26 cellular contexts compared by ENCODE assay signal in genomic region chr6:34517966-34518365, GRCh38. TPM values are rescaled to one million over a fixed set of nuclear protein-coding genes. Genes with fewer than 3 reads are reported as not detected.
"Had no signal": no experiment of that assay in that cellular context is flagged by ENCODE, and none has a peak within 500 bp of the region (broad histone marks: within the 10 kb centered on the region; RNA-seq: fewer than 3 reads in every experiment).

No MANE protein-coding gene starts in this region.

- H3K4me1 ChIP-seq: adrenal gland, colonic mucosa, gastrocnemius medialis had no signal

- H3K27ac Mint-ChIP-seq: activated B cell treated with CpG ODN at 0.5 μM for 24 hours; activated CD4-positive, alpha-beta T cell treated with anti-CD3 and anti-CD28 coated beads, Interleukin-2, amount 10 ng/mL, durations not matched to agents 7 days and 5 days; activated CD8-positive, alpha-beta memory T cell treated with anti-CD3 and anti-CD28 coated beads, Interleukin-2, amount 10 ng/mL, durations not matched to agents 7 days and 5 days; activated CD8-positive, alpha-beta T cell treated with anti-CD3 and anti-CD28 coated beads for 36 hours; activated naive CD8-positive, alpha-beta T cell; stimulated activated naive CD8-positive, alpha-beta T cell treated with anti-CD3 and anti-CD28 coated beads, Interleukin-15, Interleukin-2, amounts not matched to agents 100 ng/mL and 50 ng/mL, for 24 hours had no signal

- H3K36me3 ChIP-seq: adrenal gland, colonic mucosa, esophagus squamous epithelium, gastrocnemius medialis, sigmoid colon, tibial nerve had no signal

- H3K36me3 Mint-ChIP-seq: activated CD8-positive, alpha-beta memory T cell treated with anti-CD3 and anti-CD28 coated beads, Interleukin-2, amount 10 ng/mL, durations not matched to agents 7 days and 5 days; activated naive CD8-positive, alpha-beta T cell; naive B cell had no signal

- H3K4me1 Mint-ChIP-seq: activated CD4-positive, alpha-beta T cell treated with anti-CD3 and anti-CD28 coated beads, Interleukin-2, amount 10 ng/mL, durations not matched to agents 7 days and 5 days; activated CD8-positive, alpha-beta memory T cell treated with anti-CD3 and anti-CD28 coated beads, Interleukin-2, amount 10 ng/mL, durations not matched to agents 7 days and 5 days had no signal

- H3K4me3 ChIP-seq: adrenal gland, colonic mucosa, esophagus squamous epithelium, gastrocnemius medialis, sigmoid colon, smooth muscle cell, tibial nerve had no signal

- H3K27me3 ChIP-seq: adrenal gland, colonic mucosa had no signal

- ATAC-seq: activated CD8-positive, alpha-beta memory T cell treated with anti-CD3 and anti-CD28 coated beads, Interleukin-2, amount 10 ng/mL, durations not matched to agents 7 days and 5 days; activated CD8-positive, alpha-beta T cell treated with anti-CD3 and anti-CD28 coated beads for 36 hours; effector memory CD8-positive, alpha-beta T cell; gastrocnemius medialis had no signal

- H3K4me3 Mint-ChIP-seq: activated B cell treated with CpG ODN at 0.5 μM for 24 hours; activated CD4-positive, alpha-beta T cell treated with anti-CD3 and anti-CD28 coated beads, Interleukin-2, amount 10 ng/mL, durations not matched to agents 7 days and 5 days; activated CD8-positive, alpha-beta memory T cell treated with anti-CD3 and anti-CD28 coated beads, Interleukin-2, amount 10 ng/mL, durations not matched to agents 7 days and 5 days; activated CD8-positive, alpha-beta T cell treated with anti-CD3 and anti-CD28 coated beads for 36 hours; activated naive CD8-positive, alpha-beta T cell; central memory CD8-positive, alpha-beta T cell; naive B cell; stimulated activated naive CD8-positive, alpha-beta T cell treated with anti-CD3 and anti-CD28 coated beads, Interleukin-15, Interleukin-2, amounts not matched to agents 100 ng/mL and 50 ng/mL, for 24 hours had no signal

- DNase-seq: activated B cell treated with CpG ODN at 0.5 μM for 24 hours; activated CD4-positive, alpha-beta T cell treated with anti-CD3 and anti-CD28 coated beads, Interleukin-2, amount 10 ng/mL, durations not matched to agents 7 days and 5 days; activated CD8-positive, alpha-beta memory T cell treated with anti-CD3 and anti-CD28 coated beads, Interleukin-2, amount 10 ng/mL, durations not matched to agents 7 days and 5 days; activated CD8-positive, alpha-beta T cell treated with anti-CD3 and anti-CD28 coated beads for 36 hours; activated effector memory CD4-positive, alpha-beta T cell treated with anti-CD3 and anti-CD28 coated beads, Interleukin-2, amount 50 U/mL, for 16 hours; activated T-cell treated with anti-CD3 and anti-CD28 coated beads for 4 hours; adrenal gland; colonic mucosa; effector memory CD8-positive, alpha-beta T cell; esophagus squamous epithelium; gastrocnemius medialis; hippocampal formation; mesendoderm; naive B cell; occipital lobe; sigmoid colon; stimulated activated CD4-positive, alpha-beta T cell treated with anti-CD3 and anti-CD28 coated beads, Interleukin-4, amount 100 ng/mL, for 24 hours; substantia nigra; T1000 had no signal

- H3K27me3 Mint-ChIP-seq: activated B cell treated with CpG ODN at 0.5 μM for 24 hours; activated CD8-positive, alpha-beta T cell treated with anti-CD3 and anti-CD28 coated beads for 36 hours; central memory CD8-positive, alpha-beta T cell had no signal

- H3K9me3 Mint-ChIP-seq: activated B cell treated with CpG ODN at 0.5 μM for 24 hours; activated CD4-positive, alpha-beta T cell treated with anti-CD3 and anti-CD28 coated beads, Interleukin-2, amount 10 ng/mL, durations not matched to agents 7 days and 5 days; activated CD8-positive, alpha-beta T cell treated with anti-CD3 and anti-CD28 coated beads for 36 hours; central memory CD8-positive, alpha-beta T cell; effector memory CD8-positive, alpha-beta T cell; naive B cell; stimulated activated naive CD8-positive, alpha-beta T cell treated with anti-CD3 and anti-CD28 coated beads, Interleukin-15, Interleukin-2, amounts not matched to agents 100 ng/mL and 50 ng/mL, for 24 hours had no signal

- H3K27ac ChIP-seq: adrenal gland, colonic mucosa, esophagus squamous epithelium, gastrocnemius medialis, sigmoid colon, tibial nerve had no signal

- H3K9me3 ChIP-seq: adrenal gland, colonic mucosa, esophagus squamous epithelium, gastrocnemius medialis, sigmoid colon, tibial nerve had no signal

RNA-seq across cellular contexts. Expression of gene SPDEF, which starts 38.2 kb away (rescaled TPM):
- total RNA-seq: activated CD4-positive, alpha-beta T cell treated with anti-CD3 and anti-CD28 coated beads, Interleukin-2, amount 10 ng/mL, durations not matched to agents 7 days and 5 days; activated CD8-positive, alpha-beta T cell treated with anti-CD3 and anti-CD28 coated beads for 36 hours; occipital lobe; renal cortical epithelial cell; smooth muscle cell; T-helper 1 cell treated with Interleukin-12 subunit alpha and Interleukin-12 subunit beta and Interleukin-4 antibody, amounts not matched to agents 30 ng/mL and 1 ng/mL, for 36 hours; tibial nerve had no signal

RNA-seq across cellular contexts. Expression of gene PACSIN1, which starts 52.1 kb away (rescaled TPM):
- total RNA-seq: esophagus squamous epithelium, gastrocnemius medialis, smooth muscle cell had no signal
